9 cellular contexts compared by ENCODE assay signal in the genomic region with DNA sequence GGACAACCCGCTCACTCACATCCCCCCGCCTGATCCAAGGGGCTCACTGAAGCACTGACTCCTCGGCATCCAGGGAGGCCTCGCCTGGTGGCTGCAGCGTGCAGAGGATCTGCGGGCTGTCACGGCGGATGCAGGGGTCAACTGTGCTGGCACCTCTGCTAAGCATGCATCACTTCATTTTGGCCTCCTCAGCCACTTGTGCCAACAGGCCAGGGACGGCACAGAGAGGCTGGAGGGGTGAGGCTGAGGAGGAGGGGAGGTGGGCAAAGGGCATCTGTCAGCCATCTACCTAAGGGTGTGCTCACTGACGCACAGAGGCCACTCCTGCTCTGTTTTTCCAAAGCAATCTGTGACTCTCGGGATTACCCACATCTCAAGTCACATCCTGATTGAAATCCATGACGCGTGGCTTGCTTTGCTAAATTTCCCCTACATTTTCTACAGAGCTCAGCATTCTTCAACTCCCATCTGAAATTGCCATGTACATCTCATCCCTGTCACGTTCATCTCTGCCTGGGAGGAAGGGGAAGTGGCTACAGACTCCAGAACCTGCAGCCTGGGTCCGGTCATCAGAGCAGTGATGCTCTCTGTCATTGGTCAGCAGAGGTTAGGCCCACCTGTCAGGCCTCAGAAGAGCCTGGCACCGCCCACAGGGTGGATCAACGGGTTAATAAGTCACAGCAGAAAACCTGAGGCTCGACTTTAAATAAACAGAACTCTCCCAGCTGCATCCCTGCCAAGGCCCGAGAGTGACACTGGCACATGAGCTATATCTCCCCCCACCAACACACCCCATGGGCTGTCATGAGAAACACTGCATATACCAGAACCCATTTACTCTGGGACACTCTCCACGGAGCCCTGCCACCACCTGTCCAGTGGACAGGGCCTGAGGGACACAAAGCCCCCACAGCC. TPM values are rescaled to one million over a fixed set of nuclear protein-coding genes. Genes with fewer than 3 reads are reported as not detected.
DNase-seq lines count a peak whose midpoint lies in the region; ATAC-seq and TF ChIP-seq lines count a peak whose summit lies in the region.
"Had no signal": no experiment of that assay in that cellular context is flagged by ENCODE, and none has a peak within 500 bp of the region (broad histone marks: within the 10 kb centered on the region; RNA-seq: fewer than 3 reads in every experiment).

No MANE protein-coding gene starts in this region.

- H3K9ac ChIP-seq in neural cell (ENCODE audit: low read length), result peak overlapping the region; percentile 37

- no peaks in the 10 kb centered on the region for H3K79me2 ChIP-seq in neural cell (replicated peaks; ENCODE audit: insufficient read depth, low read length)

- peak overlapping the region; percentile 15 for H3K27ac ChIP-seq in cingulate gyrus (ENCODE audit: low read depth, low read length)
- peak overlapping the region; percentile 74 for H3K27ac ChIP-seq in neural cell (ENCODE audit: low read length)

- H3K9me2 ChIP-seq in neural cell (ENCODE audit: insufficient read depth, low read length), result no peaks in the 10 kb centered on the region

- H3F3A ChIP-seq in neural cell (ENCODE audit: insufficient read depth, low read length, poor library complexity, severe bottlenecking), result no peaks in the 10 kb centered on the region

- H3K36me3 ChIP-seq in neural cell (ENCODE audit: insufficient read depth, low read length), result no peaks in the 10 kb centered on the region

- H3K9me3 ChIP-seq in neural cell (ENCODE audit: low read length), result no peaks in the 10 kb centered on the region

- DNase-seq in DMS53 (lab: John Stamatoyannopoulos, UW), result peak; percentile 93
- DNase-seq in amniotic stem cell (lab: John Stamatoyannopoulos, UW), result no peak
- no peak for DNase-seq in NCI-H2171 (lab: John Stamatoyannopoulos, UW)
- DNase-seq in activated T-cell treated with anti-CD3 and anti-CD28 coated beads for 4 hours, result no peak

- no peak for TF ChIP-seq RAD21 in neural cell (conservative IDR thresholded peaks at IDR 0.05)

- H2AFZ ChIP-seq in neural cell (ENCODE audit: low read depth, low read length), result no peak overlapping the region

- no peaks in the 10 kb centered on the region for H4K20me1 ChIP-seq in neural cell (ENCODE audit: insufficient read depth)

- no peaks in the 10 kb centered on the region for H3K27me3 ChIP-seq in neural cell (ENCODE audit: insufficient read depth, low read depth, low read length)

- TF ChIP-seq CTCF in neural cell (IDR thresholded peaks at IDR 0.05; ENCODE audit: poor library complexity, severe bottlenecking), result no peak

- no peak for TF ChIP-seq EP300 in neural cell (conservative IDR thresholded peaks at IDR 0.05; ENCODE audit: poor library complexity, severe bottlenecking)

- peak overlapping the region; percentile 11 for H3K4me2 ChIP-seq in neural cell (ENCODE audit: low read length)

- peak; percentile 57 for ATAC-seq in HG03108 (IDR thresholded peaks at IDR 0.05; ENCODE audit: unreplicated experiment)
- no peak for ATAC-seq in HG03039 (IDR thresholded peaks at IDR 0.05; ENCODE audit: unreplicated experiment)
- ATAC-seq: Panc1 had no signal

- H3K4me3 ChIP-seq in neural cell (ENCODE audit: low read length), result peak overlapping the region; percentile 41

TF ChIP-seq in neural cell, 6 proteins besides CTCF, POLR2A, EP300 and RAD21:
- TF ChIP-seq POLR2AphosphoS5 (IDR thresholded peaks at IDR 0.05), result no peak
- no peak for TF ChIP-seq EZH2 (IDR thresholded peaks at IDR 0.05; ENCODE audit: borderline replicate concordance, insufficient read depth, low read length, poor library complexity, severe bottlenecking)
- no peak for TF ChIP-seq TAF1 (IDR thresholded peaks at IDR 0.05; ENCODE audit: low read depth)
- no peak for TF ChIP-seq SMC3 (conservative IDR thresholded peaks at IDR 0.05; ENCODE audit: poor library complexity)
- no peak for TF ChIP-seq MXI1 (conservative IDR thresholded peaks at IDR 0.05; ENCODE audit: poor library complexity, severe bottlenecking)
- TF ChIP-seq, protein P1, sequence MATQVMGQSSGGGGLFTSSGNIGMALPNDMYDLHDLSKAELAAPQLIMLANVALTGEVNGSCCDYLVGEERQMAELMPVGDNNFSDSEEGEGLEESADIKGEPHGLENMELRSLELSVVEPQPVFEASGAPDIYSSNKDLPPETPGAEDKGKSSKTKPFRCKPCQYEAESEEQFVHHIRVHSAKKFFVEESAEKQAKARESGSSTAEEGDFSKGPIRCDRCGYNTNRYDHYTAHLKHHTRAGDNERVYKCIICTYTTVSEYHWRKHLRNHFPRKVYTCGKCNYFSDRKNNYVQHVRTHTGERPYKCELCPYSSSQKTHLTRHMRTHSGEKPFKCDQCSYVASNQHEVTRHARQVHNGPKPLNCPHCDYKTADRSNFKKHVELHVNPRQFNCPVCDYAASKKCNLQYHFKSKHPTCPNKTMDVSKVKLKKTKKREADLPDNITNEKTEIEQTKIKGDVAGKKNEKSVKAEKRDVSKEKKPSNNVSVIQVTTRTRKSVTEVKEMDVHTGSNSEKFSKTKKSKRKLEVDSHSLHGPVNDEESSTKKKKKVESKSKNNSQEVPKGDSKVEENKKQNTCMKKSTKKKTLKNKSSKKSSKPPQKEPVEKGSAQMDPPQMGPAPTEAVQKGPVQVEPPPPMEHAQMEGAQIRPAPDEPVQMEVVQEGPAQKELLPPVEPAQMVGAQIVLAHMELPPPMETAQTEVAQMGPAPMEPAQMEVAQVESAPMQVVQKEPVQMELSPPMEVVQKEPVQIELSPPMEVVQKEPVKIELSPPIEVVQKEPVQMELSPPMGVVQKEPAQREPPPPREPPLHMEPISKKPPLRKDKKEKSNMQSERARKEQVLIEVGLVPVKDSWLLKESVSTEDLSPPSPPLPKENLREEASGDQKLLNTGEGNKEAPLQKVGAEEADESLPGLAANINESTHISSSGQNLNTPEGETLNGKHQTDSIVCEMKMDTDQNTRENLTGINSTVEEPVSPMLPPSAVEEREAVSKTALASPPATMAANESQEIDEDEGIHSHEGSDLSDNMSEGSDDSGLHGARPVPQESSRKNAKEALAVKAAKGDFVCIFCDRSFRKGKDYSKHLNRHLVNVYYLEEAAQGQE (IDR thresholded peaks at IDR 0.05; ENCODE audit: borderline replicate concordance), result no peak

RNA-seq across cellular contexts. Expression of gene ELL, which starts 17.6 kb away (rescaled TPM):
- polyA plus RNA-seq in neural cell, result 7.2 and 8.8 TPM in 2 replicates
- polyA minus RNA-seq in neural cell, result 8.9 and 12.4 TPM in 2 replicates

RNA-seq across cellular contexts. Expression of gene FKBP8, which starts 39.1 kb away (rescaled TPM):
- polyA plus RNA-seq in neural cell, result 183 and 205 TPM in 2 replicates
- polyA minus RNA-seq in neural cell, result 161 and 196 TPM in 2 replicates

RNA-seq across cellular contexts. Expression of gene KXD1, which starts 53.4 kb away (rescaled TPM):
- 55.8 and 78.1 TPM in 2 replicates for polyA plus RNA-seq in neural cell
- 28.5 and 31.5 TPM in 2 replicates for polyA minus RNA-seq in neural cell
